In the genomic region with DNA sequence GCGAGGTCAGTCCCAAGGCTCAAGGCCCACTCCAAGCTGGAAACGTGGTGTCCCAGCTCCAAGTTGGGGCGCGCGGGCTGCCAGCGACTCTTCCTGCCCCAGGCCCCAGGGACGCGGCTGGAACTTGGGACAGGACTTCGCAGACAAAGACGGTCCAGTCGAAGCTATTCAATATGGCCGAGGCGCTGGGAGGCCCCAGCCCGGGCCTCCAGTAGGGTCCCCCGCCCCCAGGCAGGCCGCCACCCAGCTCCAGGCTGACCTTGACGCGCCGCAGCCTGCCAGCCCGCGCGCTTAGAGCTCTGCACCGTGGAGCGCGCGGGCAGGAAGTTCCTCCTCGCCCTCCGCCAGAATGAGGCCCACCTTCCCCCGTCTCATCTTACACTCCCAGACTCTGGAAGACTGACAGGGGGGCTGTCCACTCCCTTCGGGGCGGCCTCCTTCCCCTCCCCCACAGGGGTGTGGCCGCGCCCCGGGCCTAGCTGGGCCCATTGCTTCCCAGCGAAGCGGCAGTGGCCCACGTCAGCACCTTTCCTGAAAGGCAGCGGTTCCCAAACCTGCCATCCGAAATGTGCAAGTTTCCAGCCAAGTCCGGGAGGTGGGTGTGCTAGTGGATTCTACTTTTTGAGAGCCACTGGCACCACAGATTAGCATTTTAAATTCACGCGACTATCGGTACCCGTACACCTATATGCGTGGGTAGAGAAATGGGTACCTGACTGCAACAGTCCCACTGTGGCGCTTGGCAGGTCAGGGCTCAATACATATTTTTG, we compare ENCODE assay signal across 1 cellular context.
TF ChIP-seq lines count a peak whose summit lies in the region.

A gene with protein sequence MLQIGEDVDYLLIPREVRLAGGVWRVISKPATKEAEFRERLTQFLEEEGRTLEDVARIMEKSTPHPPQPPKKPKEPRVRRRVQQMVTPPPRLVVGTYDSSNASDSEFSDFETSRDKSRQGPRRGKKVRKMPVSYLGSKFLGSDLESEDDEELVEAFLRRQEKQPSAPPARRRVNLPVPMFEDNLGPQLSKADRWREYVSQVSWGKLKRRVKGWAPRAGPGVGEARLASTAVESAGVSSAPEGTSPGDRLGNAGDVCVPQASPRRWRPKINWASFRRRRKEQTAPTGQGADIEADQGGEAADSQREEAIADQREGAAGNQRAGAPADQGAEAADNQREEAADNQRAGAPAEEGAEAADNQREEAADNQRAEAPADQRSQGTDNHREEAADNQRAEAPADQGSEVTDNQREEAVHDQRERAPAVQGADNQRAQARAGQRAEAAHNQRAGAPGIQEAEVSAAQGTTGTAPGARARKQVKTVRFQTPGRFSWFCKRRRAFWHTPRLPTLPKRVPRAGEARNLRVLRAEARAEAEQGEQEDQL (minus strand): TSS at position 303 of the 770 bp plus-strand sequence. CDS start 754 bp downstream, outside the sequence.

TF ChIP-seq in IMR-90, 13 proteins besides CTCF, POLR2A, EP300 and RAD21 (continued from another document):
- TF ChIP-seq, protein P1, sequence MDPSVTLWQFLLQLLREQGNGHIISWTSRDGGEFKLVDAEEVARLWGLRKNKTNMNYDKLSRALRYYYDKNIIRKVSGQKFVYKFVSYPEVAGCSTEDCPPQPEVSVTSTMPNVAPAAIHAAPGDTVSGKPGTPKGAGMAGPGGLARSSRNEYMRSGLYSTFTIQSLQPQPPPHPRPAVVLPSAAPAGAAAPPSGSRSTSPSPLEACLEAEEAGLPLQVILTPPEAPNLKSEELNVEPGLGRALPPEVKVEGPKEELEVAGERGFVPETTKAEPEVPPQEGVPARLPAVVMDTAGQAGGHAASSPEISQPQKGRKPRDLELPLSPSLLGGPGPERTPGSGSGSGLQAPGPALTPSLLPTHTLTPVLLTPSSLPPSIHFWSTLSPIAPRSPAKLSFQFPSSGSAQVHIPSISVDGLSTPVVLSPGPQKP (IDR thresholded peaks at IDR 0.05; ENCODE audit: borderline replicate concordance, low read depth, low read length) = no peak
- TF ChIP-seq RCOR1 (IDR thresholded peaks at IDR 0.05; ENCODE audit: insufficient replicate concordance, low read length) = no peak
- TF ChIP-seq MXI1 (IDR thresholded peaks at IDR 0.05; ENCODE audit: borderline replicate concordance, low read depth, low read length) = peak; percentile 36; the same call in 1 of the 2 replicates
- no peak for TF ChIP-seq BHLHE40 (IDR thresholded peaks at IDR 0.05; ENCODE audit: low read depth, low read length)
- no peak for TF ChIP-seq NFE2L2 (IDR thresholded peaks at IDR 0.05; ENCODE audit: low read depth, low read length)
- no peak for TF ChIP-seq CEBPB (IDR thresholded peaks at IDR 0.05; ENCODE audit: low read depth, low read length)
